In the genomic region with DNA sequence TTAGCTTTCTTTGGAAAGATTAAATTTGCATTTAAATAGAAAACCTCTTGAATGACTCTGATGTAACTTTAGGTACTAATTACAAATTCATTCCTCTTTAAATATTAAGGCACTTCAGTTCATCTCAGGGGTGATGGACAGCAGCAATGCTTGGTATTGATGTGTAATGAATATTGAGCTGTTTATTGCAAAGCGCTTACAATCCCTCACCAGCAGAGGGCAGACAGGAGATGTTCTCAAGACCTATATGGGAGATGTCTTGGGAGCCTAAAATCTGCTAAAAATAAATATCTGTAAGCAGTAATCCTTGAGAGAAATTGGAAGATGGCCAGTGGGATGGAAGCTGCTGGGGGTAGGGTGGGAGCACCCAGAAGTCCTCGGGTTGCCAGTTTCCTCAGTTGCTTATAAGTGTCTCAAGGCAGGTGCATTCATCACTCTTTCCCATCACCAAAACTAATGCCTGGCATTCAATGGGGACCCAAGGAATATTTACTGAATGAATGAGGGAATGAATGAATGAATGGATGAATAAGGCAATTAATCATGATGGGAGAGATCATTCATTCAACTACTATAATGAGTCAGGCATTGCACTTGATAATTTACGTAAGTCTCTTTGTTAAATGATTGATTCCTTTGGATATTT, we compare ENCODE assay signal across 8 cellular contexts. TPM values are rescaled to one million over a fixed set of nuclear protein-coding genes. Genes with fewer than 3 reads are reported as not detected.
DNase-seq lines count a peak whose midpoint lies in the region; ATAC-seq and TF ChIP-seq lines count a peak whose summit lies in the region.

No MANE protein-coding gene starts in this region.

- no peaks in the 10 kb centered on the region for H3K27me3 Mint-ChIP-seq in chondrocyte (ENCODE audit: low read depth)

- DNase-seq in NCI-H2081 (lab: John Stamatoyannopoulos, UW) (peak; percentile 68 to 73), NCI-H2081 treated with DMSO at 0.1 percent for 48 hours (lab: John Stamatoyannopoulos, UW) (no peak), NCI-H2196 treated with DMSO at 0.1 percent for 48 hours (lab: John Stamatoyannopoulos, UW; ENCODE audit: unreplicated experiment) (peak; percentile 57), chondrocyte (ENCODE audit: low spot score) (no peak), lung (ENCODE audit: low spot score) (peak; percentile 53)
- peak; percentile 54 for DNase-seq in activated CD4-positive, CD25-positive, alpha-beta regulatory T cell treated with anti-CD3 and anti-CD28 coated beads, Interleukin-2, amount 50 U/mL, for 72 hours
- peak; percentile 16 to 19 for DNase-seq in stimulated activated CD8-positive, alpha-beta memory T cell treated with anti-CD3 and anti-CD28 coated beads, Interleukin-4, amount 100 ng/mL, for 4 hours (ENCODE audit: low read depth in 2 of 2, low spot score in 1 of 2)

- H3K4me1 Mint-ChIP-seq in chondrocyte (ENCODE audit: low read depth) = peaks cover 15% of the 10 kb centered on the region

- H3K4me1 ChIP-seq in lung (ENCODE audit: control insufficient read depth in 2 of 2, insufficient read depth in 2 of 2, low read length in 2 of 2) = peaks cover 0 to 7% of the 10 kb centered on the region in 2 donors

- no peak overlapping the region for H3K4me3 Mint-ChIP-seq in chondrocyte (ENCODE audit: unreplicated experiment)

- H3K27ac Mint-ChIP-seq in chondrocyte (ENCODE audit: unreplicated experiment) = no peak overlapping the region

- ATAC-seq in lung (ENCODE audit: insufficient read depth, low FRiP score) = peak; percentile 42
- no peak for ATAC-seq in HG02885 (IDR thresholded peaks at IDR 0.05; ENCODE audit: poor library complexity, unreplicated experiment)

- H3K4me3 ChIP-seq in lung = no peak overlapping the region

- TF ChIP-seq CTCF in chondrocyte (IDR thresholded peaks at IDR 0.05) = peak; percentile 94
- TF ChIP-seq CTCF in lung (IDR thresholded peaks at IDR 0.05; ENCODE audit: control extremely low read depth, extremely low read depth) = peak; percentile 66

- no peaks in the 10 kb centered on the region for H3K9me3 Mint-ChIP-seq in chondrocyte (ENCODE audit: low read depth)

- no peaks in the 10 kb centered on the region for H3K9me3 ChIP-seq in lung (ENCODE audit: control insufficient read depth in 2 of 2, insufficient read depth in 1 of 2, low read length in 1 of 2)

- no peaks in the 10 kb centered on the region for H3K36me3 Mint-ChIP-seq in chondrocyte (ENCODE audit: low read depth)

- no peaks in the 10 kb centered on the region for H3K36me3 ChIP-seq in lung (ENCODE audit: control insufficient read depth in 2 of 2, insufficient read depth in 2 of 2, low read length in 2 of 2)

- no peak overlapping the region for H3K27ac ChIP-seq in lung (ENCODE audit: low read depth in 1 of 2, low read length in 1 of 2)

- no peaks in the 10 kb centered on the region for H3K27me3 ChIP-seq in lung (ENCODE audit: control insufficient read depth, insufficient read depth)

- WGBS in lung, 2 donors = 24 to 27% methylated on average over 3 of the region's 3 CpGs

RNA-seq across cellular contexts. Expression of a gene that starts 2.3 kb away (rescaled TPM):
- 0.12 TPM in 1 of 3 replicates, not detected in the others for total RNA-seq in chondrocyte
- total RNA-seq in lung = 1 to 10 TPM in 1 of 2 donors, under 1 TPM in 1; 0.58 to 1.4 TPM
- polyA plus RNA-seq in lung = under 1 TPM; 0.17 to 0.24 TPM

RNA-seq across cellular contexts. Expression of a gene that starts 32.8 kb away (rescaled TPM):
- 1.7 to 3.3 TPM (median 3.3 TPM) in 3 replicates for total RNA-seq in chondrocyte
- 10 to 100 TPM in 1 of 2 donors, 1 to 10 TPM in 1; 9.2 to 14.1 TPM for total RNA-seq in lung
- 1 to 10 TPM; 4.2 to 9.2 TPM for polyA plus RNA-seq in lung

Comparison
In these comparisons a context has a peak if more than half of its experiments do, and no peak if none do; other contexts are left out.
1. DNase-seq: peak in NCI-H2081 (2 of 2), NCI-H2196 treated with DMSO at 0.1 percent for 48 hours (single experiment), activated CD4-positive, CD25-positive, alpha-beta regulatory T cell treated with anti-CD3 and anti-CD28 coated beads, Interleukin-2, amount 50 U/mL, for 72 hours (single experiment), lung (single experiment) and stimulated activated CD8-positive, alpha-beta memory T cell treated with anti-CD3 and anti-CD28 coated beads, Interleukin-4, amount 100 ng/mL, for 4 hours (2 of 2); none in NCI-H2081 treated with DMSO at 0.1 percent for 48 hours (single experiment) and chondrocyte (single experiment).